1 cellular context compared by ENCODE assay signal in the genomic region with DNA sequence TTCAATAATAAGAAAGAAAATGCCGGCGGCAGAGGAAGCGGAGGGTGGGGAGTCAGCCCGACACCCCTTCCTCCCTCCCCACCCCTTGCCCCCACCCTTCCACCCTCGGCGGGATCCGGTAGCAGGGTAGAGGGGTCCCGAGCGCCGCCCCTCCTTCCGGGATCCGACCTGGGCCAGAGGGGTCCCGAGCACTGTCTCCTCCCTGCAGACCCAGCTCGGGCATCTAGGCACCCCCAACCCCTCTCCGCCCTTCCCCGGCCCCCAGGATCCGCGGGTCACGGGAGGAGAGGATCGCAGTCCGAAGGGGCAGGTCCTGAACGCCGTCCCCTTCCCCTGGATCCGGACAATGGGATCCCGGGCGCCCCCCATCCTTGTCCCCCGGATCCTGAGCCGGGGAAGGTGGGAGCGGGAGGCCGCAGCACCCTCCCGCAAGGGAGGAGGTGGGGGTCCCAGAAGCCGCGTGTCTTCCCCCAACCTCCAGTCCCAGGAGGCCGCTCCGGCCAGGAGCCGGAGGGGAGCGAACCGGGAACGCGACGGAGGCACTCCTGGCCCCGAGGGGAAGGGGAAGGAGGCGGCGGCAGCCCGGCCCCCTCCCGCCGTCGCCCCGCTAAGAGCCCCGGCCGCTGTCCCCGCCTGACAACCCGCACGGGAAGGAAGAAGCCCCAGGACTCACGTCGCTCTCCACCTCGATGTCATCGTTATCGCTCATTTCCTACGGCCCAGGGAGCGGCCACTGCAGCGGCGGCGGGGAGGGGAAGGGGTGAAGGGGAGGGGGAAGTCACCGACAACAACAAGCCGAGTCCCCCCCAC.
TF ChIP-seq lines count a peak whose summit lies in the region.

No MANE protein-coding gene starts in this region.

TF ChIP-seq in GM12878, 131 proteins besides CTCF, POLR2A, EP300 and RAD21 (continued from another document):
- no peak for TF ChIP-seq ZBED1 (IDR thresholded peaks at IDR 0.05; ENCODE audit: borderline replicate concordance)
- no peak for TF ChIP-seq NR2F1 (conservative IDR thresholded peaks at IDR 0.05)
TF ChIP-seq in GM12878: peak in this region for 4.
